In the genomic region with DNA sequence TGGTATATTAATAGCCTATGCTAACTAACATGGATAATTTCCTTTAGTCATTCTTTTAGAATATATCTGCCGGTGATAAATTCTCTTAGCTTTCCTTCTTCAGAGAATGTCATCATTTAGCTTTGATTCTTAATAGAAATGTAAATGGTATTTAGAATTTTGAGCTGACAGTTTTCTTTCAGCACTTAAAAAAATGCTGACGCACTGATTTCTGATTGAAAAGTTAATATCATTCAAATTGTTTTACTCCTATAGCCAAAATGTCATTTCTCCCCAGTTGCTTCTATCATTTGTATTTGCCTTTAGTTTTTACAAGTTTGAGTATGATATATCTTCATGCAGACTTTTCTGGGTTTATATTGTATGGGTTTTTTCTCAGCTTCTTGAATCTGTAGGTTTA, we compare ENCODE assay signal across 31 cellular contexts.
"Had no signal": no experiment of that assay in that cellular context is flagged by ENCODE, and none has a peak within 500 bp of the region (broad histone marks: within the 10 kb centered on the region; RNA-seq: fewer than 3 reads in every experiment).

No MANE protein-coding gene starts in this region.

- H3K9me3 Mint-ChIP-seq: T-helper 2 cell treated with Interferon-gamma antibody and Interleukin-4, amounts not matched to agents 5 μg/mL and 100 μg/mL, for 36 hours had no signal

- FAIRE-seq: TTC549 had no signal

- ATAC-seq: activated CD4-positive, alpha-beta T cell treated with anti-CD3 and anti-CD28 coated beads for 36 hours; activated CD4-positive, CD25-positive, alpha-beta regulatory T cell treated with anti-CD3 and anti-CD28 coated beads, Interleukin-2, amount 50 U/mL, for 24 hours; PC-3 had no signal

- H3K9ac ChIP-seq: SK-N-SH had no signal

- H3K4me2 ChIP-seq: SK-N-SH had no signal

- H3K27ac ChIP-seq: brain microvascular endothelial cell, Peyer's patch, SJSA1 had no signal

- DNase-seq: activated CD4-positive, alpha-beta memory T cell treated with anti-CD3 and anti-CD28 coated beads for 36 hours; activated CD4-positive, alpha-beta T cell treated with anti-CD3 and anti-CD28 coated beads for 36 hours; activated CD4-positive, alpha-beta T cell treated with anti-CD3 and anti-CD28 coated beads, Interleukin-2, amount 50 U/mL, for 1 hour; activated CD8-positive, alpha-beta memory T cell treated with anti-CD3 and anti-CD28 coated beads, Interleukin-2, amount 50 U/mL, for 4 hours; activated effector memory CD4-positive, alpha-beta T cell treated with anti-CD3 and anti-CD28 coated beads, Interleukin-2, amount 50 U/mL, for 16 hours; activated naive CD4-positive, alpha-beta T cell; activated naive CD4-positive, alpha-beta T cell treated with anti-CD3 and anti-CD28 coated beads, Interleukin-2, amount 50 U/mL, for 16 hours; activated naive CD8-positive, alpha-beta T cell treated with anti-CD3 and anti-CD28 coated beads for 36 hours; activated T-cell treated with anti-CD3 and anti-CD28 coated beads, Interleukin-2, amount 50 U/mL, for 48 hours; amniotic stem cell; aorta; brain microvascular endothelial cell; central memory CD4-positive, alpha-beta T cell; NCI-H1092 treated with DMSO at 0.1 percent for 48 hours; NCI-H187; NCI-H2029 treated with DMSO at 0.1 percent for 48 hours; NCI-H2171; NCI-H510A; NCI-H526; NCI-H748 treated with DMSO at 0.1 percent for 48 hours; NK-92 treated with Interleukin-12 subunit alpha and Interleukin-12 subunit beta, amount 100 ng/mL, for 24 hours; PC-3; Peyer's patch; RPMI8226; SHP77 treated with DMSO at 0.1 percent for 48 hours; SK-N-SH had no signal

- H3K36me3 ChIP-seq: brain microvascular endothelial cell, Peyer's patch, SJSA1 had no signal

- H3K27me3 Mint-ChIP-seq: activated CD4-positive, alpha-beta memory T cell treated with anti-CD3 and anti-CD28 coated beads for 36 hours; activated CD4-positive, alpha-beta T cell treated with anti-CD3 and anti-CD28 coated beads for 36 hours; activated naive CD8-positive, alpha-beta T cell treated with anti-CD3 and anti-CD28 coated beads for 36 hours had no signal

- H3K4me3 Mint-ChIP-seq: activated CD4-positive, alpha-beta memory T cell treated with anti-CD3 and anti-CD28 coated beads for 36 hours; activated CD4-positive, alpha-beta T cell treated with anti-CD3 and anti-CD28 coated beads for 36 hours; activated naive CD8-positive, alpha-beta T cell treated with anti-CD3 and anti-CD28 coated beads for 36 hours; T-helper 1 cell treated with Interleukin-12 subunit alpha and Interleukin-12 subunit beta and Interleukin-4 antibody, amounts not matched to agents 30 μg/mL and 1 μg/mL, for 36 hours; T-helper 2 cell treated with Interferon-gamma antibody and Interleukin-4, amounts not matched to agents 5 μg/mL and 100 μg/mL, for 36 hours had no signal

- H3K4me1 Mint-ChIP-seq: activated CD4-positive, alpha-beta T cell treated with anti-CD3 and anti-CD28 coated beads for 36 hours; activated naive CD8-positive, alpha-beta T cell treated with anti-CD3 and anti-CD28 coated beads for 36 hours had no signal

- H3K27ac Mint-ChIP-seq: activated CD4-positive, alpha-beta memory T cell treated with anti-CD3 and anti-CD28 coated beads for 36 hours; activated CD4-positive, alpha-beta T cell treated with anti-CD3 and anti-CD28 coated beads for 36 hours; activated naive CD8-positive, alpha-beta T cell treated with anti-CD3 and anti-CD28 coated beads for 36 hours; T-helper 1 cell treated with Interleukin-12 subunit alpha and Interleukin-12 subunit beta and Interleukin-4 antibody, amounts not matched to agents 30 μg/mL and 1 μg/mL, for 36 hours; T-helper 2 cell treated with Interferon-gamma antibody and Interleukin-4, amounts not matched to agents 5 μg/mL and 100 μg/mL, for 36 hours had no signal

- H3K4me1 ChIP-seq: Peyer's patch, SJSA1 had no signal

- H3K4me3 ChIP-seq: Peyer's patch, SJSA1 had no signal

- H3K36me3 Mint-ChIP-seq: activated naive CD8-positive, alpha-beta T cell treated with anti-CD3 and anti-CD28 coated beads for 36 hours had no signal

- H3K27me3 ChIP-seq: brain microvascular endothelial cell, Peyer's patch, SJSA1 had no signal
